ENCODE assay signal across 8 cellular contexts in the genomic region with DNA sequence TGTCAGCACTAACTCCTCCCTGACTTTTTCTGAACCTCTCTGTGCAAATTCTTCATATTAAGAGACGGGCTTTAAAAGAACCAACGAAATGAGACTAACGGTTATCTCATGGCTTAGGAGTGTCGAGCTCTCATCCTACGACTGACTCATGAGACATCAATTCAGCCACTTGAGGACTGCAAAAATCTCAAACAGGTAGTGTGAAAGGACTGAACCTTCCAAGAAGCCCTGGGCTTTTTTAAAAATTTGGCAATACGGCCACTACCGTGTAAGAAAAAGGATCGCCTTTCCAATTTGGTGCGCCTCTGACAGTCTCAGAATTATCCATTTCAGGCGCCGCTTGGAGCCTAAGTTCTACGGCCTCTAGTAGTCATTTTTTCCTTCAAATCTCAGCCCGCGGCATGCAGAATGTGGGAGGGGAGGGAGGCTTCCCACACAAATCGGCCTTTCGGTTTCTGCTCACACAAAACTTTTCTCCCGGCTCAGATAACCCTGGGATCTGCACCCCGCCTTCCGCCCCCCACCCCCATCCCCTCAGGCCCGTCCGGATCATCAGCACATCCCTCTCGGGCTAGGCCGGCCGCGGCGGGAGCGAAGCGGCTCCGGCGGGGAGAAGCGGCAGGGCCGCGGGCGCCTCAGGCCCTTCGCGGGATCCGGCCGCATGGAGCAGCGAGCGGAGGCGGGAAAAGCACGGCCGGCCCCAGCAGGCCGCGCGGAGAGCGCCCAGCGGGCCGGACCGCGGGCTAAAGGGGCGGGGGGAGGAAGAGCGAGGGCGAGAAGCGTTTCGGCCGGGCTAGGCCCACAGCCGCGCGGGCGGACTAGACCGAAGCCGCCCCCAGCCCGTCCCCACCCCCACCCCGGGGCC. TPM values are rescaled to one million over a fixed set of nuclear protein-coding genes. Genes with fewer than 3 reads are reported as not detected.
DNase-seq lines count a peak whose midpoint lies in the region; ATAC-seq and TF ChIP-seq lines count a peak whose summit lies in the region.

No MANE protein-coding gene starts in this region.

- H3K36me3 ChIP-seq in BJ (ENCODE audit: control insufficient read depth, insufficient read depth, low read length) (no peaks in the 10 kb centered on the region), brain microvascular endothelial cell (replicated peaks) (peaks cover 1% of the 10 kb centered on the region)

- peak; percentile 7 for ATAC-seq in GM19035 (IDR thresholded peaks at IDR 0.05; ENCODE audit: unreplicated experiment)

- POLR2A ChIA-PET in BJ (lab: Charles Lee) = interaction anchor here (0.5 to 1.1 kb wide), 4 partner anchors 25 to 141 kb away, joined by 3 to 6 read pairs (median 3); partner anchors contain the start of gene ASAP3

- TF ChIP-seq CTCF in BJ (IDR thresholded peaks at IDR 0.05; ENCODE audit: insufficient read depth, low read depth, low read length) = no peak
- no peak for TF ChIP-seq CTCF in brain microvascular endothelial cell (IDR thresholded peaks at IDR 0.05; ENCODE audit: low read depth, low read length, missing control alignments)

- in situ Hi-C loops in brain microvascular endothelial cell (cut with HindIII; ENCODE audit: low pct_ligation_motif_present, low sequenced_read_pairs) = no loop called here

- H3K27me3 ChIP-seq in BJ (ENCODE audit: control insufficient read depth, insufficient read depth, low read length) (no peaks in the 10 kb centered on the region), brain microvascular endothelial cell (replicated peaks) (no peaks in the 10 kb centered on the region)

- H3K27ac ChIP-seq in brain microvascular endothelial cell = peak overlapping the region; percentile 96

- H3K4me3 ChIP-seq in BJ (ENCODE audit: low read depth, low read length) (peak overlapping the region; percentile 76), brain microvascular endothelial cell (ENCODE audit: low read depth, low read length) (peak overlapping the region; percentile 85)

- CTCF ChIA-PET in BJ (lab: Yijun Ruan, JAX) = interaction anchor here (0.6 to 1.2 kb wide), 4 partner anchors 61 to 159 kb away, joined by 3 to 7 read pairs (median 4); no protein-coding TSS in a partner anchor

- no peak for DNase-seq in BJ (ENCODE audit: low read depth)
- peak; percentile 43 for DNase-seq in HK-2 (ENCODE audit: unreplicated experiment)
- DNase-seq in T1000 (lab: John Stamatoyannopoulos, UW) = peak; percentile 70
- DNase-seq in brain microvascular endothelial cell = peak; percentile 73
- DNase-seq in islet precursor cell = peak; percentile 56
- peak; percentile 76 for DNase-seq in stimulated activated CD4-positive, alpha-beta T cell treated with anti-CD3 and anti-CD28 coated beads, Interleukin-15, amount 100 ng/mL, for 24 hours
- DNase-seq in epidermal melanocyte (ENCODE audit: insufficient read length, low spot score) = no peak

RNA-seq across cellular contexts. Expression of gene HNRNPR, which starts 0.6 kb away (rescaled TPM):
- 79.3 and 106 TPM in 2 replicates for polyA plus RNA-seq in BJ (2011; rRNA removed)
- 52.0 and 58.7 TPM in 2 replicates for polyA minus RNA-seq in BJ (2011; rRNA and poly(A)+ RNA removed)

RNA-seq across cellular contexts. Expression of gene ZNF436, which starts 26.2 kb away (rescaled TPM):
- polyA plus RNA-seq in BJ (2011; rRNA removed) = 8.1 and 12.6 TPM in 2 replicates
- 9.9 and 12.7 TPM in 2 replicates for polyA minus RNA-seq in BJ (2011; rRNA and poly(A)+ RNA removed)

Comparison
In these comparisons a context has a peak if more than half of its experiments do, and no peak if none do; other contexts are left out.
1. DNase-seq: peak in HK-2 (single experiment), T1000 (single experiment), brain microvascular endothelial cell (single experiment), islet precursor cell (single experiment) and stimulated activated CD4-positive, alpha-beta T cell treated with anti-CD3 and anti-CD28 coated beads, Interleukin-15, amount 100 ng/mL, for 24 hours (single experiment); none in BJ (single experiment) and epidermal melanocyte (single experiment).